Comparison of ENCODE assay signal across 8 cellular contexts in the genomic region with DNA sequence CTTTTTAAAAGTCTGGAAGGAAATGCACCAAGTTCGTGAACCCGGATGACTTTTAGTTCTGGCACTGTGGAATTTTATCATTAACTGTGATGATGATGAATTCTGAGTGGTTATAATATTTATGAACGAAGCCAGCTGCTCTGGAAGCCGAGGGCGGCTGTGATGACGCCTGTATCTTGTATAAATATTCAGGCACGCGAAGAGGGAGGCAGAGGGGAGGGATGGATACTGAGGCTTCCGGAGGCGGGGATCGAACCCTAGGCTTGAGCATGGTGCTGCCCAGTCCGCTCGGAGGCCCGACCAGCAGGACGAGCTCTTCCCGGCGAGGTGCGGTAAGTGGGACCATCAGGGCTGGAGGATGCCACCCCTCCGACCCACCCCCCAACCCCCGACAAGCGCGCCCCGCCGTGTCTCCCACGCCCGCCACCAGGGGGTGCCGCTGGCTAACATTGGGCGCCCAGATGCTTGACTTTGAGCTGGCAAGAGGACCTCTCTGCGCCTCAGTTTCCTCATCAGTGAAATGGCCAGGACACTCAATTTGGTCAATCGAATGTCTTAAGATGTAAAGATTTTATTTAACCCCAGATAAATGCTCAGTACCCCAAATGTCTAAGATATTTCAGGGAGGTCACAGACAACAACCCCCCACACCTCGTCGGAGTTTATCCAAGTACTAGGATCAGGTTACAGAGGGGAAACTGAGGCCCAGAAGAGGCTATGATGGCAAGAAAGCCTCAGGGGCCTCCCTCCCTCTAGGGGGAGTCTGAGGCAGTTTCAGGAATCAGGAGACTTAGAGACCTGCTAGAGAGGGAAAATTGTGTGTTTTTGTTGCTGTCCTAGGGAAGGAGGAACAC. TPM values are rescaled to one million over a fixed set of nuclear protein-coding genes. Genes with fewer than 3 reads are reported as not detected.
DNase-seq lines count a peak whose midpoint lies in the region; ATAC-seq and TF ChIP-seq lines count a peak whose summit lies in the region.

No MANE protein-coding gene starts in this region.

- intact Hi-C loops in PC-9 (cut with micrococcal nuclease; ENCODE audit: unreplicated experiment): loop anchor here (1.0 kb wide), 1 partner anchor 44 kb away; no protein-coding TSS in a partner anchor
- intact Hi-C loops in right lobe of liver (cut with DNase I): no loop called here
- intact Hi-C loops in aorta (cut with DNase I): loop anchor here (5.0 to 10.0 kb wide), 3 partner anchors 44 to 206 kb away; partner anchors contain the start of genes LSM4 (in 1 of the 2) and SSBP4 (in 1 of the 2)

- H3K4me2 ChIP-seq in PC-9: no peak overlapping the region

- H3K27me3 ChIP-seq in PC-9 (ENCODE audit: insufficient read depth, low read depth) (no peaks in the 10 kb centered on the region), right lobe of liver (no peaks in the 10 kb centered on the region), aorta (ENCODE audit: control insufficient read depth in 1 of 2, insufficient read depth in 2 of 2, low read length in 1 of 2) (no peaks in the 10 kb centered on the region)

- H3K36me3 ChIP-seq in PC-9 (ENCODE audit: low read depth) (no peaks in the 10 kb centered on the region), right lobe of liver (no peaks in the 10 kb centered on the region), aorta (ENCODE audit: control insufficient read depth in 1 of 2, insufficient read depth in 2 of 2, low read length in 1 of 2) (no peaks in the 10 kb centered on the region)

- WGBS in right lobe of liver (ENCODE audit: insufficient coverage, low coverage, low lambda C conversion rate, missing lambda C conversion rate): 23% methylated on average over 11 of the region's 32 CpGs
- WGBS in aorta, 2 donors: 13% methylated on average over 32 of the region's 32 CpGs

- H3F3A ChIP-seq in PC-9 (ENCODE audit: insufficient read depth, low read depth): peaks cover 26% of the 10 kb centered on the region; the same call in 1 of the 2 replicates

- H3K27ac ChIP-seq in PC-9 (no peak overlapping the region), right lobe of liver (no peak overlapping the region), aorta (ENCODE audit: low read depth in 1 of 2, low read length in 2 of 2) (no peak overlapping the region)

- DNase-seq in NCI-H2196 (lab: John Stamatoyannopoulos, UW; ENCODE audit: unreplicated experiment): peak; percentile 19
- no peak for DNase-seq in NCI-H2196 treated with DMSO at 0.1 percent for 48 hours (lab: John Stamatoyannopoulos, UW; ENCODE audit: unreplicated experiment)
- peak in 1 of 2 experiments; percentile 30 for DNase-seq in PC-9
- DNase-seq in astrocyte of the hippocampus (ENCODE audit: low read depth, low spot score): peak; percentile 22
- peak in 1 of 3 donors; percentile 58 for DNase-seq in right lobe of liver
- DNase-seq in aorta: peak; percentile 70 to 83

- POLR2A ChIA-PET in PC-9 (lab: Charles Lee; ENCODE audit: unreplicated experiment): interaction anchor here (0.6 kb wide), 2 partner anchors 144 to 177 kb away, joined by 3 read pairs; partner anchors contain the start of gene GDF15

- no peak overlapping the region for H2AFZ ChIP-seq in PC-9

- no peaks in the 10 kb centered on the region for H3K79me2 ChIP-seq in PC-9 (ENCODE audit: low read depth)

- H3K9me2 ChIP-seq in PC-9 (ENCODE audit: insufficient read depth): no peaks in the 10 kb centered on the region

- no peaks in the 10 kb centered on the region for H4K20me1 ChIP-seq in PC-9 (ENCODE audit: insufficient read depth)

- no peaks in the 10 kb centered on the region for H3K9me3 ChIP-seq in PC-9 (ENCODE audit: insufficient read depth, low read depth)
- no peaks in the 10 kb centered on the region for H3K9me3 ChIP-seq in right lobe of liver
- H3K9me3 ChIP-seq in aorta (ENCODE audit: control insufficient read depth, low read length): no peaks in the 10 kb centered on the region

- H3K4me3 ChIP-seq in PC-9 (no peak overlapping the region), right lobe of liver (no peak overlapping the region), aorta (ENCODE audit: low read length in 2 of 2) (no peak overlapping the region)

- TF ChIP-seq CTCF in PC-9 (conservative IDR thresholded peaks at IDR 0.05) (peak; percentile 84), right lobe of liver (IDR thresholded peaks at IDR 0.05) (peak; percentile 31 to 63 (median 60))

- no TSS peak for BruUV-seq in PC-9 (replicated peaks; lab: Mats Ljungman, UMichigan)

- TF ChIP-seq POLR2A in right lobe of liver (IDR thresholded peaks at IDR 0.05): no peak

- CTCF ChIA-PET in PC-9 (lab: Charles Lee): interaction anchor here (0.5 to 1.4 kb wide), 13 partner anchors 14 to 779 kb away, joined by 3 to 19 read pairs (median 6); partner anchors contain the start of gene PGPEP1

- ATAC-seq in right lobe of liver: no peak
- no peak for ATAC-seq in aorta (ENCODE audit: low FRiP score)
- ATAC-seq in GM19324 (IDR thresholded peaks at IDR 0.05; ENCODE audit: low FRiP score, unreplicated experiment): no peak
- ATAC-seq in HG03135 (IDR thresholded peaks at IDR 0.05; ENCODE audit: unreplicated experiment): no peak

- peaks cover 7% of the 10 kb centered on the region for H3K4me1 ChIP-seq in PC-9 (replicated peaks; ENCODE audit: insufficient read depth)
- peaks cover 0 to 2% (median 0%) of the 10 kb centered on the region in 4 donors for H3K4me1 ChIP-seq in right lobe of liver
- peaks cover 0 to 3% of the 10 kb centered on the region in 2 donors for H3K4me1 ChIP-seq in aorta (ENCODE audit: control insufficient read depth in 1 of 2, insufficient read depth in 2 of 2, low read length in 2 of 2)

RNA-seq across cellular contexts. Expression of gene RAB3A, which starts 4.5 kb away (rescaled TPM):
- total RNA-seq in PC-9 (2021) (4.0 and 4.1 TPM in 2 replicates), right lobe of liver (1 to 10 TPM in 3 of 6 experiments, under 1 TPM in 3; 0.81 to 2.6 (median 1.4) TPM), aorta (1 to 10 TPM; 3.4 to 3.8 TPM)
- 1 to 10 TPM; 2.1 to 2.6 TPM for polyA plus RNA-seq in aorta

RNA-seq across cellular contexts. Expression of gene MPV17L2, which starts 15.3 kb away (rescaled TPM):
- total RNA-seq in PC-9 (2021) (11.2 and 12.1 TPM in 2 replicates), right lobe of liver (10 to 100 TPM in 2 of 6 experiments, 1 to 10 TPM in 4; 6.5 to 26.4 (median 7.5) TPM), aorta (1 to 10 TPM; 5.7 to 6.2 TPM)
- polyA plus RNA-seq in aorta: 10 to 100 TPM in 1 of 2 donors, 1 to 10 TPM in 1; 6.1 to 12.2 TPM

RNA-seq across cellular contexts. Expression of gene PDE4C, which starts 17.9 kb away (rescaled TPM):
- total RNA-seq in PC-9 (2021): 2.2 and 3.8 TPM in 2 replicates
- total RNA-seq in right lobe of liver: 1 to 10 TPM in 1 of 6 experiments, under 1 TPM in 5; 0.25 to 1.1 (median 0.57) TPM
- total RNA-seq in aorta: 1 to 10 TPM; 1.7 to 2.3 TPM
- polyA plus RNA-seq in aorta: under 1 TPM; 0.03 to 0.25 TPM

RNA-seq across cellular contexts. Expression of gene IFI30, which starts 34.7 kb away (rescaled TPM):
- 26.1 and 35.8 TPM in 2 replicates for total RNA-seq in PC-9 (2021)
- total RNA-seq in right lobe of liver: 100 to 1,000 TPM in 3 of 6 experiments, 10 to 100 TPM in 3; 54.0 to 205 (median 91.8) TPM
- 10 to 100 TPM; 85.2 to 92.7 TPM for total RNA-seq in aorta
- polyA plus RNA-seq in aorta: 100 to 1,000 TPM in 1 of 2 donors, 10 to 100 TPM in 1; 35.0 to 107 TPM

RNA-seq across cellular contexts. Expression of gene PIK3R2, which starts 55.4 kb away (rescaled TPM):
- total RNA-seq in PC-9 (2021): 58.3 and 61.8 TPM in 2 replicates
- 10 to 100 TPM; 11.1 to 21.4 (median 14.6) TPM for total RNA-seq in right lobe of liver
- total RNA-seq in aorta: 10 to 100 TPM; 14.1 to 21.8 TPM
- polyA plus RNA-seq in aorta: 1 to 10 TPM; 1.8 to 5.1 TPM

Comparison
In these comparisons a context has a peak if more than half of its experiments do, and no peak if none do; other contexts are left out.
1. intact Hi-C loops: an anchor here in PC-9 (1.0 kb wide) and aorta (5.0 to 10.0 kb wide); none called in right lobe of liver.